Comparison of ENCODE assay signal across 7 cellular contexts in genomic region chr7:121126201-121126600, GRCh38.
"Had no signal": no experiment of that assay in that cellular context is flagged by ENCODE, and none has a peak within 500 bp of the region (broad histone marks: within the 10 kb centered on the region; RNA-seq: fewer than 3 reads in every experiment).

No MANE protein-coding gene starts in this region.

- H3K9ac ChIP-seq: GM23248, KMS-11 had no signal

- H3K36me3 ChIP-seq: HAP-1 had no signal

- H3K4me1 ChIP-seq: HAP-1 had no signal

- H2AFZ ChIP-seq: GM23248 had no signal

- H3K9me3 ChIP-seq: HAP-1 had no signal

- H3K4me2 ChIP-seq: KMS-11 had no signal

- DNase-seq: GOT3, H7, KBM-7 had no signal

- H3K4me3 ChIP-seq: GM23248, HAP-1 had no signal

- FAIRE-seq: HTR-8/SVneo had no signal

- H3K27ac ChIP-seq: GM23248, KMS-11 had no signal
